Comparison of ENCODE assay signal across 19 cellular contexts in genomic region chr10:12428447-12429135, GRCh38.
DNase-seq lines count a peak whose midpoint lies in the region; ATAC-seq and TF ChIP-seq lines count a peak whose summit lies in the region.
"Had no signal": no experiment of that assay in that cellular context is flagged by ENCODE, and none has a peak within 500 bp of the region (broad histone marks: within the 10 kb centered on the region; RNA-seq: fewer than 3 reads in every experiment).

No MANE protein-coding gene starts in this region.

- peaks cover 8% of the 10 kb centered on the region for H3K4me1 Mint-ChIP-seq in GM23338
- peaks cover 52% of the 10 kb centered on the region for H3K4me1 Mint-ChIP-seq in memory B cell
- H3K4me1 Mint-ChIP-seq in T-cell = peaks cover 19 to 39% (median 30%) of the 10 kb centered on the region in 3 donors

- CTCF ChIA-PET in OCI-LY7 (lab: Charles Lee; ENCODE audit: unreplicated experiment) (no interaction called here), T-cell (lab: Charles Lee) (no interaction called here)

- no peak overlapping the region for H3K9ac ChIP-seq in DND-41 (ENCODE audit: low read depth, low read length)
- H3K9ac ChIP-seq: BLaER1, GM23248, SK-N-SH had no signal

- no peaks in the 10 kb centered on the region; the same call in 2 of the 3 replicates for H3K9me3 Mint-ChIP-seq in GM23338
- H3K9me3 Mint-ChIP-seq in memory B cell = no peaks in the 10 kb centered on the region
- H3K9me3 Mint-ChIP-seq in T-cell = no peaks in the 10 kb centered on the region
- H3K9me3 Mint-ChIP-seq: IgD-negative memory B cell; T-helper 1 cell treated with Interleukin-12 subunit alpha and Interleukin-12 subunit beta and Interleukin-4 antibody, amounts not matched to agents 30 μg/mL and 1 μg/mL, for 36 hours had no signal

- peak; percentile 17 for TF ChIP-seq CTCF in DND-41 (IDR thresholded peaks at IDR 0.05; ENCODE audit: borderline replicate concordance, extremely low read depth, low read length, poor library complexity, severe bottlenecking)
- peak; percentile 32 to 53 for TF ChIP-seq CTCF in GM23338 (conservative IDR thresholded peaks at IDR 0.05; ENCODE audit: low read depth in 2 of 2)
- peak; percentile 25; the same call in 1 of the 2 replicates for TF ChIP-seq CTCF in OCI-LY7 (conservative IDR thresholded peaks at IDR 0.05; ENCODE audit: low read length)
- TF ChIP-seq CTCF in upper lobe of right lung (IDR thresholded peaks at IDR 0.05) = no peak

- H3K36me3 Mint-ChIP-seq in GM23338 (ENCODE audit: low read depth) (peaks cover 3% of the 10 kb centered on the region; the same call in 1 of the 3 replicates), memory B cell (peaks cover 20% of the 10 kb centered on the region), T-cell (peaks cover 23% of the 10 kb centered on the region)

- H3K4me3 ChIP-seq in DND-41 (ENCODE audit: low read depth in 1 of 2, low read length in 2 of 2) = no peak overlapping the region
- H3K4me3 ChIP-seq in GM23338 = no peak overlapping the region
- H3K4me3 ChIP-seq in OCI-LY7 (ENCODE audit: low read depth, low read length, poor library complexity, severe bottlenecking) = no peak overlapping the region
- H3K4me3 ChIP-seq in upper lobe of right lung = no peak overlapping the region
- H3K4me3 ChIP-seq: BLaER1, GM23248 had no signal

- H3K9me2 ChIP-seq in GM23338 (ENCODE audit: insufficient read depth) (no peaks in the 10 kb centered on the region), OCI-LY7 (ENCODE audit: insufficient read depth, low read length) (no peaks in the 10 kb centered on the region)
- H3K9me2 ChIP-seq: SK-N-SH had no signal

- H3K27ac Mint-ChIP-seq in GM23338 = no peak overlapping the region
- peak overlapping the region; percentile 72 for H3K27ac Mint-ChIP-seq in memory B cell
- H3K27ac Mint-ChIP-seq in T-cell = no peak overlapping the region
- H3K27ac Mint-ChIP-seq: IgD-negative memory B cell; T-helper 1 cell treated with Interleukin-12 subunit alpha and Interleukin-12 subunit beta and Interleukin-4 antibody, amounts not matched to agents 30 μg/mL and 1 μg/mL, for 36 hours had no signal

- ATAC-seq in DND-41 (ENCODE audit: insufficient read depth, low read depth) (no peak), GM23338 (no peak; the same call in 2 of the 3 replicates), memory B cell (ENCODE audit: low read depth) (no peak), T-cell (replicated peaks in 1 of 4) (no peak), upper lobe of right lung (no peak)
- ATAC-seq: Panc1 had no signal

- no TSS peak for BruUV-seq in OCI-LY7 (replicated peaks; lab: Mats Ljungman, UMichigan)

- H2AFZ ChIP-seq in DND-41 (ENCODE audit: low read depth, low read length) = no peak overlapping the region
- no peak overlapping the region for H2AFZ ChIP-seq in GM23338
- no peak overlapping the region for H2AFZ ChIP-seq in OCI-LY7 (ENCODE audit: low read length)
- H2AFZ ChIP-seq: GM23248 had no signal

- H3K27ac ChIP-seq in DND-41 (ENCODE audit: low read length) (no peak overlapping the region), GM23338 (ENCODE audit: low read depth) (no peak overlapping the region), OCI-LY7 (ENCODE audit: low read depth, low read length, poor library complexity, severe bottlenecking) (no peak overlapping the region), upper lobe of right lung (no peak overlapping the region)
- H3K27ac ChIP-seq: BLaER1, GM23248 had no signal

- H3K4me2 ChIP-seq in DND-41 (ENCODE audit: insufficient read depth, low read length) (no peak overlapping the region), GM23338 (no peak overlapping the region), OCI-LY7 (ENCODE audit: low read length) (no peak overlapping the region)
- H3K4me2 ChIP-seq: BLaER1, SK-N-SH had no signal

- no peaks in the 10 kb centered on the region for H3F3A ChIP-seq in GM23338 (replicated peaks; ENCODE audit: low read depth)

- H3K27me3 Mint-ChIP-seq in GM23338 (ENCODE audit: insufficient read depth, low read depth, poor library complexity) (peaks cover 5% of the 10 kb centered on the region), memory B cell (no peaks in the 10 kb centered on the region), T-cell (no peaks in the 10 kb centered on the region)
- H3K27me3 Mint-ChIP-seq: IgD-negative memory B cell had no signal

- intact Hi-C loops in OCI-LY7 (cut with micrococcal nuclease; ENCODE audit: unreplicated experiment) (no loop called here), upper lobe of right lung (cut with DNase I) (no loop called here)

- no peak for DNase-seq in DND-41
- no peak for DNase-seq in GM23338 (ENCODE audit: low spot score)
- DNase-seq in OCI-LY7 (ENCODE audit: low spot score) = no peak
- DNase-seq in memory B cell (ENCODE audit: low spot score in 2 of 2) = no peak
- DNase-seq in T-cell = no peak
- DNase-seq in upper lobe of right lung = no peak
- no peak for DNase-seq in NOMO-1 treated with dmso at 0.1 percent for 144 hours (lab: John Stamatoyannopoulos, UW; ENCODE audit: unreplicated experiment)
- DNase-seq: GM23248, NCI-H1048, NCI-H146, NCI-H2081 treated with DMSO at 0.1 percent for 48 hours, NCI-H2227 treated with DMSO at 0.1 percent for 48 hours, NCI-H526, Right ventricle myocardium superior, SK-N-SH had no signal

- H3K4me1 ChIP-seq in DND-41 (ENCODE audit: insufficient read depth, low read length) (no peaks in the 10 kb centered on the region), GM23338 (ENCODE audit: insufficient read depth) (no peaks in the 10 kb centered on the region), OCI-LY7 (ENCODE audit: insufficient read depth, low read length, poor library complexity, severe bottlenecking) (peaks cover 19% of the 10 kb centered on the region), upper lobe of right lung (no peaks in the 10 kb centered on the region)

- H3K27me3 ChIP-seq in DND-41 (ENCODE audit: insufficient read depth, low read length, poor library complexity) (no peaks in the 10 kb centered on the region), GM23338 (ENCODE audit: insufficient read depth) (no peaks in the 10 kb centered on the region), upper lobe of right lung (no peaks in the 10 kb centered on the region)
- H3K27me3 ChIP-seq: BLaER1 had no signal

- H3K4me3 Mint-ChIP-seq in GM23338 (no peak overlapping the region), memory B cell (no peak overlapping the region), T-cell (no peak overlapping the region)
- H3K4me3 Mint-ChIP-seq: IgD-negative memory B cell; T-helper 1 cell treated with Interleukin-12 subunit alpha and Interleukin-12 subunit beta and Interleukin-4 antibody, amounts not matched to agents 30 μg/mL and 1 μg/mL, for 36 hours had no signal

- no peaks in the 10 kb centered on the region for H3K79me2 ChIP-seq in DND-41 (ENCODE audit: insufficient read depth, low read length)
- H3K79me2 ChIP-seq in GM23338 (replicated peaks; ENCODE audit: insufficient read depth) = no peaks in the 10 kb centered on the region
- no peaks in the 10 kb centered on the region; the same call in 1 of the 2 replicates for H3K79me2 ChIP-seq in OCI-LY7 (ENCODE audit: insufficient read depth, low read depth, low read length)

- H3K36me3 ChIP-seq in DND-41 (ENCODE audit: insufficient read depth, low read length) (no peaks in the 10 kb centered on the region), GM23338 (ENCODE audit: insufficient read depth) (no peaks in the 10 kb centered on the region), OCI-LY7 (ENCODE audit: insufficient read depth, low read length) (peaks cover 7% of the 10 kb centered on the region), upper lobe of right lung (no peaks in the 10 kb centered on the region)

- H3K9me3 ChIP-seq in DND-41 (ENCODE audit: insufficient read depth, low read length, severe bottlenecking) = no peaks in the 10 kb centered on the region
- no peaks in the 10 kb centered on the region for H3K9me3 ChIP-seq in OCI-LY7 (ENCODE audit: low read length)
- H3K9me3 ChIP-seq in upper lobe of right lung = no peaks in the 10 kb centered on the region
- H3K9me3 ChIP-seq: SK-N-SH had no signal

- H4K20me1 ChIP-seq in DND-41 (ENCODE audit: insufficient read depth, low read length) = peaks cover 29% of the 10 kb centered on the region
- H4K20me1 ChIP-seq in GM23338 (replicated peaks; ENCODE audit: insufficient read depth) = no peaks in the 10 kb centered on the region
- 0 out of 2 replicates have a peak, but pooled peaks cover 5% of the 10 kb centered on the region for H4K20me1 ChIP-seq in OCI-LY7 (ENCODE audit: insufficient read depth, low read length)

- POLR2A ChIA-PET in OCI-LY7 (lab: Charles Lee) (interaction anchor here (0.6 to 0.7 kb wide), 4 partner anchors 112 to 1253 kb away, joined by 3 to 4 read pairs (median 3); no protein-coding TSS in a partner anchor), T-cell (lab: Charles Lee) (no interaction called here)

TF ChIP-seq in GM23338, 12 proteins besides CTCF, POLR2A, EP300 and RAD21 (continues in another document):
- no peak for TF ChIP-seq NANOG (IDR thresholded peaks at IDR 0.05; ENCODE audit: borderline replicate concordance)
